ENCODE assay signal across 8 cellular contexts in the genomic region with DNA sequence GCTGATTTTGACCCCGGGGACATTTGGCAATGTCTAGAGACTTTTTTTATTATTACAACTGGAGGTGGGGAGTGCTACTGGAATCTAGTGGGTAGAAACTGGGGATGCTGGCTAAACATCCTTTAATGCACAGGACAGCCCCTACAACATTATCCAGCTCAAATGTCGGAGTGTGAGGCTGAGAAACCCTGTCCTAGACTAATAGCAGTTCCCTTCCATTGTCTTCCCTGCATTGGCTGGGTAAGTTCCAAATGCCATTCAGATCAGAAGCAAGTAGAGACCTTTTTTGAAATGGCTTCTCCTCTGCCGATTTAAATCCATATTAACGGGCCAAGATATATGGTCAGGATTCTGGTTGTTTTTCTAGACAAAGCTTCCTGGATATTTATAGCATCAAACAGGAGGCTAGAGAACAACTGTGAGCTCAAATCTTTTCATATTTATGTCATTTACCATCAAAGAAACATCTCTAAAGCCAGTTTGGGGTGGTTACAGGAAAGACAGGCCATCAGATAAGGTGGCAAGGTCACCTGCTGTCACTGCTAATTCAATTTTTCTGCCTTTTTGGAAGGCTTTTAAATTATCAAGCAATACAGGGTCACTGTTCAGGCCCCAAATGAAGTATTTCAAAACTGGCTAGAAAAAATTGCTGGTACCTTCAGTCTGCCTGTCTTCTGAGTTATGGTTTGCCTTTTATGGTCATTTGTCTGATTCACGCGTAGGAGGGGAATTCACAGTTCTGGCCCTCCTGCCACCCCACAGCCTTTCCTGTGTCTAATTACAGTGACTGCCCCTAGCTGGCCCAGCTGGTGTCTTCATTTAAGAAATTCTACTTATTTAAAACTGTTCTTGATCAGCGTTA. TPM values are rescaled to one million over a fixed set of nuclear protein-coding genes. Genes with fewer than 3 reads are reported as not detected.
DNase-seq lines count a peak whose midpoint lies in the region; ATAC-seq and TF ChIP-seq lines count a peak whose summit lies in the region.

No MANE protein-coding gene starts in this region.

- H4K20me1 ChIP-seq in Loucy (ENCODE audit: insufficient read depth, low read length, poor library complexity, severe bottlenecking) (no peaks in the 10 kb centered on the region), PC-9 (ENCODE audit: insufficient read depth) (no peaks in the 10 kb centered on the region)

- H3K4me2 ChIP-seq in Loucy (ENCODE audit: low read depth, low read length, poor library complexity, severe bottlenecking) (peak overlapping the region; percentile 57), PC-9 (no peak overlapping the region)

- H3K9me2 ChIP-seq in Loucy (replicated peaks; ENCODE audit: low read depth, low read length), result no peaks in the 10 kb centered on the region
- H3K9me2 ChIP-seq in PC-9 (ENCODE audit: insufficient read depth), result no peaks in the 10 kb centered on the region

- no peaks in the 10 kb centered on the region for H3K9me3 ChIP-seq in Loucy (ENCODE audit: insufficient read depth, low read depth, low read length)
- no peaks in the 10 kb centered on the region for H3K9me3 ChIP-seq in PC-9 (ENCODE audit: insufficient read depth, low read depth)

- peaks cover 19% of the 10 kb centered on the region for H3K4me1 Mint-ChIP-seq in activated T-helper 17 cell treated with anti-CD3 and anti-CD28 coated beads, Interleukin-2, amount 50 U/mL, for 72 hours

- no peaks in the 10 kb centered on the region for H3K79me2 ChIP-seq in Loucy (ENCODE audit: insufficient read depth, low read length)
- no peaks in the 10 kb centered on the region for H3K79me2 ChIP-seq in PC-9 (ENCODE audit: low read depth)

- BruUV-seq in PC-9 (replicated peaks; lab: Mats Ljungman, UMichigan), result no TSS peak

- H3K4me3 ChIP-seq in Loucy (ENCODE audit: low read length, poor library complexity, severe bottlenecking) (peak overlapping the region; percentile 43), PC-9 (no peak overlapping the region)

- peak overlapping the region; percentile 74 for H3K4me3 Mint-ChIP-seq in activated T-helper 17 cell treated with anti-CD3 and anti-CD28 coated beads, Interleukin-2, amount 50 U/mL, for 72 hours

- peak; percentile 25 for DNase-seq in iPS-NIHi7 (ENCODE audit: extremely low spot score)
- peak; percentile 18 to 20 for DNase-seq in stimulated activated CD8-positive, alpha-beta memory T cell treated with anti-CD3 and anti-CD28 coated beads, Interleukin-4, amount 100 ng/mL, for 4 hours (ENCODE audit: low read depth in 2 of 2, low spot score in 1 of 2)
- DNase-seq in cerebellar nuclear complex (lab: John Stamatoyannopoulos, UW), result no peak
- no peak for DNase-seq in PC-9

- CTCF ChIA-PET in PC-9 (lab: Charles Lee), result interaction anchor here (0.7 kb wide), 1 partner anchor 8 kb away, joined by 3 read pairs; no protein-coding TSS in a partner anchor

- no peak for TF ChIP-seq CTCF in Loucy (conservative IDR thresholded peaks at IDR 0.05; ENCODE audit: low read length)
- TF ChIP-seq CTCF in PC-9 (conservative IDR thresholded peaks at IDR 0.05), result no peak

- no peaks in the 10 kb centered on the region for H3K27me3 Mint-ChIP-seq in activated T-helper 17 cell treated with anti-CD3 and anti-CD28 coated beads, Interleukin-2, amount 50 U/mL, for 72 hours

- H3F3A ChIP-seq in Loucy (ENCODE audit: low read depth), result peaks cover 4% of the 10 kb centered on the region; the same call in 1 of the 2 replicates
- 0 out of 2 replicates have a peak, but pooled peaks cover 4% of the 10 kb centered on the region for H3F3A ChIP-seq in PC-9 (ENCODE audit: insufficient read depth, low read depth)

- no peak overlapping the region for H3K27ac ChIP-seq in PC-9

- H3K36me3 Mint-ChIP-seq in activated T-helper 17 cell treated with anti-CD3 and anti-CD28 coated beads, Interleukin-2, amount 50 U/mL, for 72 hours (ENCODE audit: low read depth), result peaks cover 86% of the 10 kb centered on the region

- peak overlapping the region; percentile 92 for H3K27ac Mint-ChIP-seq in activated T-helper 17 cell treated with anti-CD3 and anti-CD28 coated beads, Interleukin-2, amount 50 U/mL, for 72 hours

- peaks cover 45% of the 10 kb centered on the region; the same call in 1 of the 2 replicates for H3K36me3 ChIP-seq in Loucy (ENCODE audit: insufficient read depth, low read length)
- peaks cover 32% of the 10 kb centered on the region for H3K36me3 ChIP-seq in PC-9 (ENCODE audit: low read depth)

- H3K27me3 ChIP-seq in Loucy (ENCODE audit: insufficient read depth, low read length, poor library complexity, severe bottlenecking) (no peaks in the 10 kb centered on the region), PC-9 (ENCODE audit: insufficient read depth, low read depth) (no peaks in the 10 kb centered on the region)

- H3K4me1 ChIP-seq in Loucy (ENCODE audit: insufficient read depth, low read length, poor library complexity, severe bottlenecking) (peaks cover 35% of the 10 kb centered on the region), PC-9 (replicated peaks; ENCODE audit: insufficient read depth) (no peaks in the 10 kb centered on the region)

- H2AFZ ChIP-seq in Loucy (ENCODE audit: low read length) (no peak overlapping the region), PC-9 (no peak overlapping the region)

- intact Hi-C loops in PC-9 (cut with micrococcal nuclease; ENCODE audit: unreplicated experiment), result no loop called here

- H3K9me3 Mint-ChIP-seq in activated T-helper 17 cell treated with anti-CD3 and anti-CD28 coated beads, Interleukin-2, amount 50 U/mL, for 72 hours, result no peaks in the 10 kb centered on the region

- H3K9ac ChIP-seq in Loucy (ENCODE audit: low read depth, low read length, poor library complexity, severe bottlenecking), result peak overlapping the region; percentile 37

- POLR2A ChIA-PET in PC-9 (lab: Charles Lee; ENCODE audit: unreplicated experiment), result no interaction called here

- peak; percentile 99 for ATAC-seq in GM18498 (IDR thresholded peaks at IDR 0.05; ENCODE audit: unreplicated experiment)
- ATAC-seq in GM21786 (IDR thresholded peaks at IDR 0.05; ENCODE audit: unreplicated experiment), result peak; percentile 95
- peak; percentile 99 for ATAC-seq in activated T-helper 17 cell treated with anti-CD3 and anti-CD28 coated beads, Interleukin-2, amount 50 U/mL, for 72 hours (replicated peaks)

RNA-seq across cellular contexts. Expression of a gene that starts 20.1 kb away (rescaled TPM):
- total RNA-seq in activated T-helper 17 cell treated with anti-CD3 and anti-CD28 coated beads, Interleukin-2, amount 50 U/mL, for 72 hours, result 1 to 10 TPM in 1 of 2 donors, under 1 TPM in 1; 0.82 to 1.0 TPM
- total RNA-seq in PC-9 (2021), result 0.60 and 0.72 TPM in 2 replicates

RNA-seq across cellular contexts. Expression of a gene that starts 57.1 kb away (rescaled TPM):
- 100 to 1,000 TPM; 142 to 282 TPM for total RNA-seq in activated T-helper 17 cell treated with anti-CD3 and anti-CD28 coated beads, Interleukin-2, amount 50 U/mL, for 72 hours
- total RNA-seq in PC-9 (2021), result 130 and 161 TPM in 2 replicates

RNA-seq across cellular contexts. Expression of a gene that starts 58.4 kb away (rescaled TPM):
- total RNA-seq in activated T-helper 17 cell treated with anti-CD3 and anti-CD28 coated beads, Interleukin-2, amount 50 U/mL, for 72 hours, result 10 to 100 TPM; 29.7 to 88.5 TPM
- total RNA-seq in PC-9 (2021), result 18.6 and 22.9 TPM in 2 replicates

RNA-seq across cellular contexts. Expression of a gene that starts 59.4 kb away (rescaled TPM):
- total RNA-seq in activated T-helper 17 cell treated with anti-CD3 and anti-CD28 coated beads, Interleukin-2, amount 50 U/mL, for 72 hours, result 100 to 1,000 TPM in 1 of 2 donors, 10 to 100 TPM in 1; 75.6 to 154 TPM
- total RNA-seq in PC-9 (2021), result 55.4 and 57.2 TPM in 2 replicates

Comparison
In these comparisons a context has a peak if more than half of its experiments do, and no peak if none do; other contexts are left out.
1. DNase-seq: peak in iPS-NIHi7 (single experiment) and stimulated activated CD8-positive, alpha-beta memory T cell treated with anti-CD3 and anti-CD28 coated beads, Interleukin-4, amount 100 ng/mL, for 4 hours (2 of 2); none in cerebellar nuclear complex (0 of 2) and PC-9 (0 of 2).
2. Peak in every context shown above with its lines, with median percentiles within 50 percentile points of each other: ATAC-seq.